ENCODE assay signal across 1 cellular context in the genomic region with DNA sequence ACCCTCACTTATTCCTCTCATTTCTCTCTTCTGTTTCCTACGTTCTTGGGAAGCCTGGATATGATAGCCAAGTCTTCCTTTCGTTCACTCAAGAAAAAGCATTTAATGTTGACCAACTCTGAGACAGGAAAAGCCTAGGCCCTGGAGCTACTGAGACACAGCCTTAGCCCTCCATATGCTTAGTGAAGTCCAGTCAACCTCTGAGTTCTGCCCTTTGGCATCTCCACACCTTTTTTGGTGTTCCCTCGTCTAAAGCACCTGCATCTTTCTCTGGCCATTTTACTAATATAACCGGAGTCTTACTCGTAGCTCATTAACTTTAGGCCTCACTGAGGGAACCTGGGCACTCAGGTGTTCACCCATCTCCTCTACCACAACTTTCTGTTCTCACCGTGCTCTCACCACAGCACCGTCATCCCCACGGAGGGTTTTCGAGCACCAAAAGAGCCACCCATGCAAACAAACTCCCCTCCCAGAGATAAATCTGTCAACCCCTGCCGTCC.
TF ChIP-seq lines count a peak whose summit lies in the region.

No MANE protein-coding gene starts in this region.

TF ChIP-seq in HepG2, 621 proteins besides CTCF, POLR2A, EP300 and RAD21 (continued from another document):
- TF ChIP-seq, protein P1, sequence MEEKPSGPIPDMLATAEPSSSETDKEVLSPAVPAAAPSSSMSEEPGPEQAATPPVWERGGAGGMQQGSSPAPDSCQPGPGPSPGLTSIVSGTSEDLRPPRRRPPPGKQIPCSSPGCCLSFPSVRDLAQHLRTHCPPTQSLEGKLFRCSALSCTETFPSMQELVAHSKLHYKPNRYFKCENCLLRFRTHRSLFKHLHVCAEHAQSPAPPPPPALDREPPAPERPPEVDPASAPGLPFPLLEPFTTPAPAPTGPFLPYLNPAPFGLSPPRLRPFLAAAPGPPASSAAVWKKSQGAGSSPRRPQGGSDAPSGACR (CRISPR knock-in tag; IDR thresholded peaks at IDR 0.05), result 0 out of 2 replicates have a peak, but pooled peaks have one; percentile 12
- TF ChIP-seq TCF7 (IDR thresholded peaks at IDR 0.05; ENCODE audit: low read depth) (no peak), GLI4 (CRISPR knock-in tag; IDR thresholded peaks at IDR 0.05; ENCODE audit: borderline replicate concordance) (0 out of 2 replicates have a peak, but pooled peaks have one; percentile 2), IKZF4 (CRISPR knock-in tag; IDR thresholded peaks at IDR 0.05; ENCODE audit: borderline replicate concordance, low read depth, not compliant biosample characterization) (peak; percentile 3), ZSCAN25 (CRISPR knock-in tag; IDR thresholded peaks at IDR 0.05) (0 out of 2 replicates have a peak, but pooled peaks have one; percentile 6), ZNF20 (CRISPR knock-in tag; IDR thresholded peaks at IDR 0.05) (0 out of 2 replicates have a peak, but pooled peaks have one; percentile 51)
- TF ChIP-seq, protein P2, sequence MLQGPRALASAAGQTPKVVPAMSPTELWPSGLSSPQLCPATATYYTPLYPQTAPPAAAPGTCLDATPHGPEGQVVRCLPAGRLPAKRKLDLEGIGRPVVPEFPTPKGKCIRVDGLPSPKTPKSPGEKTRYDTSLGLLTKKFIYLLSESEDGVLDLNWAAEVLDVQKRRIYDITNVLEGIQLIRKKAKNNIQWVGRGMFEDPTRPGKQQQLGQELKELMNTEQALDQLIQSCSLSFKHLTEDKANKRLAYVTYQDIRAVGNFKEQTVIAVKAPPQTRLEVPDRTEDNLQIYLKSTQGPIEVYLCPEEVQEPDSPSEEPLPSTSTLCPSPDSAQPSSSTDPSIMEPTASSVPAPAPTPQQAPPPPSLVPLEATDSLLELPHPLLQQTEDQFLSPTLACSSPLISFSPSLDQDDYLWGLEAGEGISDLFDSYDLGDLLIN (CRISPR knock-in tag; IDR thresholded peaks at IDR 0.05; ENCODE audit: borderline replicate concordance), result no peak
- TF ChIP-seq, protein P3, sequence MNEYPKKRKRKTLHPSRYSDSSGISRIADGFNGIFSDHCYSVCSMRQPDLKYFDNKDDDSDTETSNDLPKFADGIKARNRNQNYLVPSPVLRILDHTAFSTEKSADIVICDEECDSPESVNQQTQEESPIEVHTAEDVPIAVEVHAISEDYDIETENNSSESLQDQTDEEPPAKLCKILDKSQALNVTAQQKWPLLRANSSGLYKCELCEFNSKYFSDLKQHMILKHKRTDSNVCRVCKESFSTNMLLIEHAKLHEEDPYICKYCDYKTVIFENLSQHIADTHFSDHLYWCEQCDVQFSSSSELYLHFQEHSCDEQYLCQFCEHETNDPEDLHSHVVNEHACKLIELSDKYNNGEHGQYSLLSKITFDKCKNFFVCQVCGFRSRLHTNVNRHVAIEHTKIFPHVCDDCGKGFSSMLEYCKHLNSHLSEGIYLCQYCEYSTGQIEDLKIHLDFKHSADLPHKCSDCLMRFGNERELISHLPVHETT (CRISPR knock-in tag; conservative IDR thresholded peaks at IDR 0.05), result no peak
